Comparison of ENCODE assay signal across 1 cellular context in the genomic region with DNA sequence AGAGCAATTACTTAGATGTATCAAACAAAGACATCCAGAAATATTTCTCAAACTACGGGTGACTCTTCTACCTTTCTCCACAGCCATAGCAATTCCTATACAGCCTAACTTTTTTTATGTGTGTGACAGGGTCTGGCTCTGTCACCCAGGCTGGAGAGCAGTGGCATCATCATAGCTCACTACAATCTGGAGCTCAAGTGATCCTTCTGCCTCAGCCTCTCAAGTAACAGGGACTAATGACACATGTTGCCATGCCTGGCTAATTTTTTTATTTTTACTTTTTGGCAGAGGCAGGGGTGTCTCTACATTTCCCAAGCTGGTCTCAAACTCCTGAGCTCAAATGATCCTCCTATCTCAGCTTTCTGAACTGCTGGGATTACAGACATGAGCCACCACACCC.
TF ChIP-seq lines count a peak whose summit lies in the region.

No MANE protein-coding gene starts in this region.

TF ChIP-seq in IMR-90, 13 proteins besides CTCF, POLR2A, EP300 and RAD21 (continued from another document):
- TF ChIP-seq, protein P1, sequence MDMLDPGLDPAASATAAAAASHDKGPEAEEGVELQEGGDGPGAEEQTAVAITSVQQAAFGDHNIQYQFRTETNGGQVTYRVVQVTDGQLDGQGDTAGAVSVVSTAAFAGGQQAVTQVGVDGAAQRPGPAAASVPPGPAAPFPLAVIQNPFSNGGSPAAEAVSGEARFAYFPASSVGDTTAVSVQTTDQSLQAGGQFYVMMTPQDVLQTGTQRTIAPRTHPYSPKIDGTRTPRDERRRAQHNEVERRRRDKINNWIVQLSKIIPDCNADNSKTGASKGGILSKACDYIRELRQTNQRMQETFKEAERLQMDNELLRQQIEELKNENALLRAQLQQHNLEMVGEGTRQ (IDR thresholded peaks at IDR 0.05; ENCODE audit: low read depth, low read length) = no peak
- no peak for TF ChIP-seq RCOR1 (IDR thresholded peaks at IDR 0.05; ENCODE audit: insufficient replicate concordance, low read length)
- no peak for TF ChIP-seq MAFK (IDR thresholded peaks at IDR 0.05; ENCODE audit: low read depth, low read length)
